In the genomic region with DNA sequence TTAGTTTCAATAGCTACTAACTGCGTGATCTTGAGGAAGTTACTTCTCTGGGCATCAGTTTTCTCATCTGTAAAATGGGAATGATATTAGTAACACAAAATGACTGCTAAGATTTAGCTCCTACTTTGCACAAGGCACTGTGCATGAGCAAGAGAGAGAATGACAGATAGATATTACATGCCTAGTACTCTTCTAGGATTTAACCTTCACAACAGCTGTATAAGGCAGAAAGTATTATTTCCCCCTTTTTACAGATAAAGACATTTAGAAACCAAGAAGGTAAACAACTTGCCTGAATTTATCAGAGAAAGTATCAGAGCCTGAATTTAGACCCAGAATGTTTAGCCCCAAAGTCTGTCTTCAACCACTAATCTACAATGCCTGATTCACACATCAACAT, we compare ENCODE assay signal across 19 cellular contexts.
DNase-seq lines count a peak whose midpoint lies in the region; ATAC-seq, FAIRE-seq and TF ChIP-seq lines count a peak whose summit lies in the region.
"Had no signal": no experiment of that assay in that cellular context is flagged by ENCODE, and none has a peak within 500 bp of the region (broad histone marks: within the 10 kb centered on the region; RNA-seq: fewer than 3 reads in every experiment).

No MANE protein-coding gene starts in this region.

- WGBS in K562 (ENCODE audit: insufficient coverage, low coverage, missing lambda C conversion rate): 12% methylated on average over 1 of the region's 1 CpG

- H3K36me3 Mint-ChIP-seq in naive thymus-derived CD4-positive, alpha-beta T cell: peaks cover 0 to 4% (median 0%) of the 10 kb centered on the region in 5 donors
- no peaks in the 10 kb centered on the region for H3K36me3 Mint-ChIP-seq in immature natural killer cell
- H3K36me3 Mint-ChIP-seq: CD4-positive, CD25-positive, alpha-beta regulatory T cell; CD8-positive, alpha-beta memory T cell; IgD-negative memory B cell had no signal

- ATAC-seq in K562: no peak
- no peak for ATAC-seq in naive thymus-derived CD4-positive, alpha-beta T cell
- ATAC-seq: HepG2 had no signal

- no peak for TF ChIP-seq RAD21 in K562 (CRISPR knock-in tag; conservative IDR thresholded peaks at IDR 0.05 in 1 of 2, IDR thresholded peaks at IDR 0.05 in 1 of 2)

- intact Hi-C loops in K562 (cut with micrococcal nuclease): no loop called here
- intact Hi-C loops in naive thymus-derived CD4-positive, alpha-beta T cell (cut with micrococcal nuclease): no loop called here

- H3K79me2 ChIP-seq in K562 (ENCODE audit: control insufficient read depth, insufficient read depth, low read length): no peaks in the 10 kb centered on the region

- TF ChIP-seq CTCF in K562 (IDR thresholded peaks at IDR 0.05 in 2 of 3, conservative IDR thresholded peaks at IDR 0.05 in 1 of 3; ENCODE audit: insufficient read depth in 2 of 3, low read depth in 1 of 3, low read length in 3 of 3): no peak

- no peaks in the 10 kb centered on the region for H3K27me3 Mint-ChIP-seq in naive thymus-derived CD4-positive, alpha-beta T cell
- no peaks in the 10 kb centered on the region for H3K27me3 Mint-ChIP-seq in immature natural killer cell (ENCODE audit: low read depth in 3 of 3)
- H3K27me3 Mint-ChIP-seq: CD4-positive, CD25-positive, alpha-beta regulatory T cell; CD8-positive, alpha-beta memory T cell; IgD-negative memory B cell had no signal

- no peak overlapping the region for H3K4me3 Mint-ChIP-seq in naive thymus-derived CD4-positive, alpha-beta T cell
- no peak overlapping the region for H3K4me3 Mint-ChIP-seq in immature natural killer cell
- H3K4me3 Mint-ChIP-seq: CD4-positive, CD25-positive, alpha-beta regulatory T cell; CD8-positive, alpha-beta memory T cell; H9; IgD-negative memory B cell had no signal

- no peak overlapping the region for H2AFZ ChIP-seq in K562 (ENCODE audit: low read depth, low read length)

- H3K9me3 Mint-ChIP-seq in naive thymus-derived CD4-positive, alpha-beta T cell: peaks cover 0 to 2% (median 0%) of the 10 kb centered on the region in 11 donors
- H3K9me3 Mint-ChIP-seq in immature natural killer cell: no peaks in the 10 kb centered on the region
- H3K9me3 Mint-ChIP-seq: CD4-positive, CD25-positive, alpha-beta regulatory T cell; CD8-positive, alpha-beta memory T cell; H9; IgD-negative memory B cell had no signal

- in situ Hi-C loops in K562 (cut with MboI): no loop called here

- CTCF ChIA-PET in K562 (lab: Yijun Ruan, JAX; ENCODE audit: low intra/inter-chr PET ratio): no interaction called here
- CTCF ChIA-PET in naive thymus-derived CD4-positive, alpha-beta T cell (lab: Charles Lee): no interaction called here

- peak; percentile 27 for FAIRE-seq in GM12892 (lab: Jason Lieb, UNC)
- peak; percentile 28 for FAIRE-seq in HTR-8/SVneo (lab: Jason Lieb, UNC)
- no peak for FAIRE-seq in K562 (lab: Jason Lieb, UNC)
- FAIRE-seq in H54 (lab: Jason Lieb, UNC): no peak
- FAIRE-seq: HepG2 had no signal

- no peak overlapping the region for H3K4me3 ChIP-seq in K562
- H3K4me3 ChIP-seq in naive thymus-derived CD4-positive, alpha-beta T cell (ENCODE audit: low read length): no peak overlapping the region

- POLR2A ChIA-PET in K562 (lab: Yijun Ruan, JAX): interaction anchor here (2.3 kb wide), 1 partner anchor 10 kb away, joined by 6 read pairs; no protein-coding TSS in a partner anchor
- POLR2A ChIA-PET in naive thymus-derived CD4-positive, alpha-beta T cell (lab: Charles Lee): no interaction called here

- no peak overlapping the region for H3K27ac Mint-ChIP-seq in naive thymus-derived CD4-positive, alpha-beta T cell
- no peak overlapping the region for H3K27ac Mint-ChIP-seq in immature natural killer cell
- H3K27ac Mint-ChIP-seq: CD4-positive, CD25-positive, alpha-beta regulatory T cell; IgD-negative memory B cell had no signal

- DNase-seq in GM12892 (ENCODE audit: insufficient read length) (no peak), HTR-8/SVneo (ENCODE audit: insufficient read length, low spot score) (no peak), K562 (ENCODE audit: extremely low read depth in 1 of 4, low spot score in 3 of 4) (no peak), H54 (ENCODE audit: insufficient read length, low spot score) (no peak), immature natural killer cell (no peak)
- DNase-seq in naive thymus-derived CD4-positive, alpha-beta T cell: no peak
- DNase-seq: ACHN; BE2C; C1 segment of cervical spinal cord; CD4-positive, CD25-positive, alpha-beta regulatory T cell; CD8-positive, alpha-beta memory T cell; COR-L47; DMS79; GDM1; GOT3; H9; KG1 had no signal

- no TSS peak for BruUV-seq in K562 (replicated peaks; lab: Mats Ljungman, UMichigan)

- TF ChIP-seq EP300 in K562 (IDR thresholded peaks at IDR 0.05; ENCODE audit: low read length): no peak

- no peaks in the 10 kb centered on the region for H3K36me3 ChIP-seq in K562 (ENCODE audit: control insufficient read depth, insufficient read depth, low read length)
- H3K36me3 ChIP-seq in naive thymus-derived CD4-positive, alpha-beta T cell (ENCODE audit: control insufficient read depth in 2 of 3, insufficient read depth in 3 of 3, low read length in 3 of 3): no peaks in the 10 kb centered on the region
- H3K36me3 ChIP-seq: BE2C had no signal

- no peaks in the 10 kb centered on the region for H3K9me3 ChIP-seq in K562 (replicated peaks; ENCODE audit: control insufficient read depth, insufficient read depth, low read depth, low read length)
- no peaks in the 10 kb centered on the region for H3K9me3 ChIP-seq in naive thymus-derived CD4-positive, alpha-beta T cell (ENCODE audit: control insufficient read depth in 2 of 3, low read length in 3 of 3)
- H3K9me3 ChIP-seq: BE2C had no signal

- H3K9me1 ChIP-seq in K562 (ENCODE audit: control insufficient read depth, insufficient read depth, low read length): no peaks in the 10 kb centered on the region

- no peaks in the 10 kb centered on the region for H3K4me1 ChIP-seq in K562 (replicated peaks in 1 of 2; ENCODE audit: control insufficient read depth in 2 of 2, insufficient read depth in 2 of 2, low read length in 2 of 2)
- H3K4me1 ChIP-seq in naive thymus-derived CD4-positive, alpha-beta T cell (ENCODE audit: control insufficient read depth in 2 of 2, insufficient read depth in 2 of 2, low read length in 2 of 2): no peaks in the 10 kb centered on the region
- H3K4me1 ChIP-seq: BE2C had no signal

- no peaks in the 10 kb centered on the region for H4K20me1 ChIP-seq in K562 (replicated peaks; ENCODE audit: control insufficient read depth, insufficient read depth, low read length)

- no peak overlapping the region for H3K9ac ChIP-seq in K562 (ENCODE audit: insufficient read depth in 1 of 2, low read depth in 2 of 2, low read length in 2 of 2)

- H3K27me3 ChIP-seq in K562 (ENCODE audit: control insufficient read depth in 2 of 2, insufficient read depth in 2 of 2, low read length in 2 of 2): no peaks in the 10 kb centered on the region
- no peaks in the 10 kb centered on the region for H3K27me3 ChIP-seq in naive thymus-derived CD4-positive, alpha-beta T cell (ENCODE audit: control insufficient read depth in 2 of 2, insufficient read depth in 2 of 2, low read length in 2 of 2)
- H3K27me3 ChIP-seq: BE2C had no signal

- H3K4me1 Mint-ChIP-seq in naive thymus-derived CD4-positive, alpha-beta T cell: no peaks in the 10 kb centered on the region
- no peaks in the 10 kb centered on the region for H3K4me1 Mint-ChIP-seq in immature natural killer cell
- H3K4me1 Mint-ChIP-seq: CD8-positive, alpha-beta memory T cell; H9 had no signal

- no peak overlapping the region for H3K27ac ChIP-seq in K562 (ENCODE audit: extremely low read depth, low read depth, low read length)
- H3K27ac ChIP-seq in naive thymus-derived CD4-positive, alpha-beta T cell (ENCODE audit: low read depth, low read length): no peak overlapping the region

- no peak overlapping the region for H3K4me2 ChIP-seq in K562 (ENCODE audit: insufficient read depth, low read length)

- TF ChIP-seq POLR2A in GM12892 (IDR thresholded peaks at IDR 0.05; ENCODE audit: low read depth, low read length): no peak
- TF ChIP-seq POLR2A in K562 (conservative IDR thresholded peaks at IDR 0.05): no peak
- TF ChIP-seq POLR2A in H54 (IDR thresholded peaks at IDR 0.05; ENCODE audit: low read depth, low read length): no peak

TF ChIP-seq in K562, 482 proteins besides CTCF, POLR2A, EP300 and RAD21:
- TF ChIP-seq BCOR (IDR thresholded peaks at IDR 0.05): 0 out of 2 replicates have a peak, but pooled peaks have one; percentile 31
- no peak for TF ChIP-seq ZNF311 (CRISPR knock-in tag; IDR thresholded peaks at IDR 0.05)
- TF ChIP-seq XRCC4 (IDR thresholded peaks at IDR 0.05; ENCODE audit: extremely low read depth, insufficient read depth, insufficient read length): no peak
- TF ChIP-seq SNRNP70 (optimal IDR thresholded peaks at IDR 0.05; ENCODE audit: low read depth, low read length): no peak
- TF ChIP-seq ZNF785 (CRISPR knock-in tag; IDR thresholded peaks at IDR 0.05): no peak
- peak; percentile 74 for TF ChIP-seq RBM25 (IDR thresholded peaks at IDR 0.05; ENCODE audit: low read depth, low read length, severe bottlenecking)
